In the genomic region with DNA sequence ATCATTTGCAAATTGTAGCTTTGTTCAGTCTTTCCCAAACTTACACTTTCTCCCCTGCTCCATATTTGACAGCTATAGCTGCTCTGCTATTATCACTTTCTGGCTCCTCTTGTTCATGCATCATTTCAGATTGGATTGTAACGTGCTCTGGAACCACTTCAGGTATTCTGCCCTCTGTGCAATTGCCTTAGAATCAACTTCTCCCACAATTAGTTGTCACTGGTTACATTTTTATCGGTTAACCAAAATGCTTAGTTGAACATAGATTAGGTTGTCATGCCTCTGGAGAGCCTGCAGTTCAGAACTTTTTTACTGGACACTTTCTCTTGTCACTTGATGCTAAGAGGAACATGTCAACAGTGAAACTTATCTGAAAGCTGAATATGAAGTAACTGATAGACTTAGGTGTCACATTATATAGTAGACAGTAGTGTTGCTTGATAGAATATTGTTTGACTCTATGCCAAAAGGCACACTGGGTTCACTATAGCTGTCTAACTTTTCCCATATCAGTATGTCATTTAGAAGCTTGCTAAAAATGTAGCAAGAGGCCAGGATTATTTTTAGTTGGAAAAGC, we compare ENCODE assay signal across 28 cellular contexts.
"Had no signal": no experiment of that assay in that cellular context is flagged by ENCODE, and none has a peak within 500 bp of the region (broad histone marks: within the 10 kb centered on the region; RNA-seq: fewer than 3 reads in every experiment).

No MANE protein-coding gene starts in this region.

- H3K9ac ChIP-seq: parathyroid adenoma had no signal

- H3K36me3 Mint-ChIP-seq: naive B cell had no signal

- H3K27ac Mint-ChIP-seq: activated B cell treated with CpG ODN at 0.5 μM for 24 hours; activated naive CD8-positive, alpha-beta T cell treated with anti-CD3 and anti-CD28 coated beads, Interleukin-2, amount 50 U/mL, for 24 hours; effector memory CD8-positive, alpha-beta T cell; naive B cell had no signal

- H3K4me1 Mint-ChIP-seq: activated B cell treated with CpG ODN at 0.5 μM for 24 hours; central memory CD8-positive, alpha-beta T cell; naive B cell had no signal

- DNase-seq: activated B cell treated with CpG ODN at 0.5 μM for 24 hours; activated CD4-positive, alpha-beta T cell treated with anti-CD3 and anti-CD28 coated beads for 4 hours; activated CD4-positive, alpha-beta T cell treated with anti-CD3 and anti-CD28 coated beads, Interleukin-2, amount 50 U/mL, for 48 hours; activated CD8-positive, alpha-beta memory T cell treated with anti-CD3 and anti-CD28 coated beads, Interleukin-2, amount 50 U/mL, for 48 hours; activated naive CD4-positive, alpha-beta T cell treated with Interleukin-2 at 50 U/mL for 16 hours; activated naive CD8-positive, alpha-beta T cell treated with anti-CD3 and anti-CD28 coated beads, Interleukin-2, amount 50 U/mL, for 24 hours; activated T-cell treated with anti-CD3 and anti-CD28 coated beads, Interleukin-2, amount 50 U/mL, for 4 hours; aorta; brain microvascular endothelial cell; dorsolateral prefrontal cortex; effector memory CD8-positive, alpha-beta T cell; gastrocnemius medialis; left colon; naive B cell; nucleus accumbens; right lobe of liver; stimulated activated CD4-positive, alpha-beta T cell treated with anti-CD3 and anti-CD28 coated beads, Interleukin-1b, Interleukin-23, amount 100 ng/mL, for 48 hours; stimulated activated naive CD8-positive, alpha-beta T cell treated with anti-CD3 and anti-CD28 coated beads, Interleukin-15, amount 100 ng/mL, for 72 hours; T-helper 9 cell had no signal

- H3K36me3 ChIP-seq: brain microvascular endothelial cell, esophagus muscularis mucosa, gastrocnemius medialis, right lobe of liver, suprapubic skin, tibial nerve had no signal

- H3K27me3 ChIP-seq: brain microvascular endothelial cell, dorsolateral prefrontal cortex, esophagus muscularis mucosa, gastrocnemius medialis, right lobe of liver, suprapubic skin, tibial nerve had no signal

- FAIRE-seq: colon, islet of Langerhans had no signal

- H3K9me3 Mint-ChIP-seq: activated B cell treated with CpG ODN at 0.5 μM for 24 hours; activated naive CD8-positive, alpha-beta T cell treated with anti-CD3 and anti-CD28 coated beads, Interleukin-2, amount 50 U/mL, for 24 hours; activated T-cell treated with anti-CD3 and anti-CD28 coated beads, Interleukin-2, amount 50 U/mL, for 4 hours; central memory CD8-positive, alpha-beta T cell; effector memory CD8-positive, alpha-beta T cell had no signal

- H2AFZ ChIP-seq: parathyroid adenoma had no signal

- H3K4me3 ChIP-seq: dorsolateral prefrontal cortex, esophagus muscularis mucosa, gastrocnemius medialis, lung, right lobe of liver, skin epidermis, suprapubic skin, tibial nerve had no signal

- H3K9me3 ChIP-seq: esophagus muscularis mucosa, gastrocnemius medialis, right lobe of liver, suprapubic skin, tibial nerve had no signal

- H3K27ac ChIP-seq: brain microvascular endothelial cell, dorsolateral prefrontal cortex, esophagus muscularis mucosa, gastrocnemius medialis, parathyroid adenoma, right lobe of liver, skin epidermis, suprapubic skin, tibial nerve had no signal

- ATAC-seq: activated naive CD8-positive, alpha-beta T cell treated with anti-CD3 and anti-CD28 coated beads, Interleukin-2, amount 50 U/mL, for 24 hours; activated T-cell treated with anti-CD3 and anti-CD28 coated beads, Interleukin-2, amount 50 U/mL, for 4 hours; effector memory CD8-positive, alpha-beta T cell; gastrocnemius medialis; left colon; right lobe of liver; stimulated activated naive CD8-positive, alpha-beta T cell treated with anti-CD3 and anti-CD28 coated beads, Interleukin-15, amount 100 ng/mL, for 72 hours had no signal

- H3K79me2 ChIP-seq: parathyroid adenoma had no signal

- H3K4me3 Mint-ChIP-seq: activated B cell treated with CpG ODN at 0.5 μM for 24 hours; activated naive CD8-positive, alpha-beta T cell treated with anti-CD3 and anti-CD28 coated beads, Interleukin-2, amount 50 U/mL, for 24 hours; activated T-cell treated with anti-CD3 and anti-CD28 coated beads, Interleukin-2, amount 50 U/mL, for 4 hours; central memory CD8-positive, alpha-beta T cell; effector memory CD8-positive, alpha-beta T cell; naive B cell; stimulated activated naive CD8-positive, alpha-beta T cell treated with anti-CD3 and anti-CD28 coated beads, Interleukin-15, amount 100 ng/mL, for 72 hours had no signal

- H3K4me1 ChIP-seq: esophagus muscularis mucosa, gastrocnemius medialis, parathyroid adenoma, right lobe of liver, suprapubic skin, tibial nerve had no signal

- H3K27me3 Mint-ChIP-seq: activated B cell treated with CpG ODN at 0.5 μM for 24 hours; central memory CD8-positive, alpha-beta T cell; effector memory CD8-positive, alpha-beta T cell; naive B cell had no signal
